Comparison of ENCODE assay signal across 27 cellular contexts in the genomic region with DNA sequence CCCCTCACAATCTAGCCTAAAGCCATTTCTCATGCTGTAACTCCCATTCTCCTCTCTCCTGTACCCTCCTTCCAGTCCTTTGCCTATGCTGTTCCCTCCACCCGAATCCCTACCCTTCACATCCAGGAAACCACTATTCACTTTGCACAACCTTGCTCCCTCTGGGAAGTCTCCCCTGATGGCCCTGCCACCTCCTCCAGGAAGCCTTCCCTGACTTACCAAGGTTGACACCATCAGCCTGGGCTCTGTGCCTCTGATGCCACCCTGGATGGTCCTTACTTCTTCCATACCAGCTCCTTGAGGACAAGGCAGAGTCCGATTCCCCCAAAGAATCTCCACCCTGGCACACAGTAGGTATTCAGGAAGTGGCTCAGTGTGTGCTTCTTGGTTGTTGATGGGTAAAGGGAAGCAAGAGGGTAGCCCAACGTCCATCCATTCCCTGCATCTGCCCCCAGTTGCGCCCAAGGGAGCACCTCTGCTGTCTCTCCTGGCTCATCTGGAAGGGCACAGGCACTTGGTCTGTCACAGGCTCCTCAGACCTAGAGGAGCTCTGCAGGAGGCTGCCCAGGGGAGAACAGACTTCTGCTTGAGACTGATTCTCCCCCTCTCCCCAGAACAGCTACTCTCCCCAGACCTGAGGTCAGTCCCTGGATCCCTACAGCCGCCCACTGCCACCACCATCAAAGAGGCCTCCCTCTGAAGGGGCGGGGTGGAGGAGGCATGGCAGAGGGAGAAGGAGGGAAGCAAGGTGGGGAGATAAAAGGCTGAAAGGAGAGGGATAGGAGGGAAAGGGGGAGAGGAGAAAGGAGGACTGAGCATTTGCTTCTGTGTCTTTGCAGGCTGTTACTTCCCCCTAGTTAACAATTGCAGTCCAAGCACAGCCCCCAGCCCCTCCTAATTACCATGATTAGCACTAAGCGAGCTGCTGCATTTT.
"Had no signal": no experiment of that assay in that cellular context is flagged by ENCODE, and none has a peak within 500 bp of the region (broad histone marks: within the 10 kb centered on the region; RNA-seq: fewer than 3 reads in every experiment).

No MANE protein-coding gene starts in this region.

- H3K9me3 Mint-ChIP-seq: activated CD8-positive, alpha-beta T cell treated with anti-CD3 and anti-CD28 coated beads for 36 hours; activated T-cell treated with anti-CD3 and anti-CD28 coated beads, Interleukin-2, amount 50 U/mL, for 4 hours; activated T-helper 17 cell treated with anti-CD3 and anti-CD28 coated beads, Interleukin-2, amount 50 U/mL, for 72 hours; central memory CD8-positive, alpha-beta T cell; dendritic cell treated with granulocyte-macrophage colony-stimulating factor and Interleukin-4, amounts not matched to agents 40 ng/mL and 50 ng/mL, for 4 days; endodermal cell; natural killer cell treated with Interleukin-12 subunit alpha and Interleukin-12 subunit beta and Interleukin-15 and Interleukin-18, amount 100 ng/mL, for 72 hours; stimulated activated effector memory CD8-positive, alpha-beta T cell treated with anti-CD3 and anti-CD28 coated beads, Interleukin-12 subunit alpha, Interleukin-12 subunit beta, amount 100 ng/mL, for 72 hours; stimulated activated naive CD8-positive, alpha-beta T cell treated with anti-CD3 and anti-CD28 coated beads, Interleukin-15, Interleukin-2, amounts not matched to agents 100 ng/mL and 50 ng/mL, for 24 hours; WTC11 had no signal

- FAIRE-seq: urothelium cell line had no signal

- H3K4me3 ChIP-seq: breast epithelium, mucosa of descending colon, skin epidermis, thoracic aorta had no signal

- H3K4me1 Mint-ChIP-seq: activated T-helper 17 cell treated with anti-CD3 and anti-CD28 coated beads, Interleukin-2, amount 50 U/mL, for 72 hours; stimulated activated effector memory CD8-positive, alpha-beta T cell treated with anti-CD3 and anti-CD28 coated beads, Interleukin-12 subunit alpha, Interleukin-12 subunit beta, amount 100 ng/mL, for 72 hours had no signal

- H3K36me3 Mint-ChIP-seq: natural killer cell treated with Interleukin-12 subunit alpha and Interleukin-12 subunit beta and Interleukin-15 and Interleukin-18, amount 100 ng/mL, for 72 hours; stimulated activated effector memory CD8-positive, alpha-beta T cell treated with anti-CD3 and anti-CD28 coated beads, Interleukin-12 subunit alpha, Interleukin-12 subunit beta, amount 100 ng/mL, for 72 hours; WTC11 had no signal

- H3K4me1 ChIP-seq: breast epithelium had no signal

- H3K27ac ChIP-seq: breast epithelium, neutrophil, skin epidermis, thoracic aorta had no signal

- H3K27ac Mint-ChIP-seq: activated CD8-positive, alpha-beta T cell treated with anti-CD3 and anti-CD28 coated beads for 36 hours; activated T-helper 17 cell treated with anti-CD3 and anti-CD28 coated beads, Interleukin-2, amount 50 U/mL, for 72 hours; natural killer cell treated with Interleukin-12 subunit alpha and Interleukin-12 subunit beta and Interleukin-15 and Interleukin-18, amount 100 ng/mL, for 72 hours; stimulated activated effector memory CD8-positive, alpha-beta T cell treated with anti-CD3 and anti-CD28 coated beads, Interleukin-12 subunit alpha, Interleukin-12 subunit beta, amount 100 ng/mL, for 72 hours; stimulated activated naive CD8-positive, alpha-beta T cell treated with anti-CD3 and anti-CD28 coated beads, Interleukin-15, Interleukin-2, amounts not matched to agents 100 ng/mL and 50 ng/mL, for 24 hours; WTC11 had no signal

- DNase-seq: activated CD4-positive, alpha-beta T cell treated with anti-CD3 and anti-CD28 coated beads, Interleukin-2, amount 50 U/mL, for 1 hour; activated CD8-positive, alpha-beta T cell treated with anti-CD3 and anti-CD28 coated beads for 36 hours; activated gamma-delta T cell treated with Interleukin-2 at 50 U/mL for 16 hours; activated naive CD4-positive, alpha-beta T cell treated with anti-CD3 and anti-CD28 coated beads, Interleukin-2, amount 50 U/mL, for 16 hours; activated T-cell treated with anti-CD3 and anti-CD28 coated beads, Interleukin-2, amount 50 U/mL, for 4 hours; amniotic stem cell; foreskin fibroblast; islet precursor cell; left cardiac atrium; left ventricle myocardium superior; mucosa of descending colon; stimulated activated CD4-positive, alpha-beta T cell treated with anti-CD3 and anti-CD28 coated beads, Interleukin-4, amount 100 ng/mL, for 24 hours; T-helper 2 cell; trophoblast cell had no signal

- H3K9me3 ChIP-seq: breast epithelium, mucosa of descending colon, neutrophil, thoracic aorta had no signal

- H3K4me3 Mint-ChIP-seq: activated CD8-positive, alpha-beta T cell treated with anti-CD3 and anti-CD28 coated beads for 36 hours; activated T-cell treated with anti-CD3 and anti-CD28 coated beads, Interleukin-2, amount 50 U/mL, for 4 hours; activated T-helper 17 cell treated with anti-CD3 and anti-CD28 coated beads, Interleukin-2, amount 50 U/mL, for 72 hours; central memory CD8-positive, alpha-beta T cell; dendritic cell treated with granulocyte-macrophage colony-stimulating factor and Interleukin-4, amounts not matched to agents 40 ng/mL and 50 ng/mL, for 4 days; endodermal cell; natural killer cell treated with Interleukin-12 subunit alpha and Interleukin-12 subunit beta and Interleukin-15 and Interleukin-18, amount 100 ng/mL, for 72 hours; stimulated activated effector memory CD8-positive, alpha-beta T cell treated with anti-CD3 and anti-CD28 coated beads, Interleukin-12 subunit alpha, Interleukin-12 subunit beta, amount 100 ng/mL, for 72 hours; stimulated activated naive CD8-positive, alpha-beta T cell treated with anti-CD3 and anti-CD28 coated beads, Interleukin-15, Interleukin-2, amounts not matched to agents 100 ng/mL and 50 ng/mL, for 24 hours; WTC11 had no signal

- H3K27me3 ChIP-seq: breast epithelium had no signal

- H3K36me3 ChIP-seq: breast epithelium, neutrophil, thoracic aorta had no signal
